16 cellular contexts compared by ENCODE assay signal in the genomic region with DNA sequence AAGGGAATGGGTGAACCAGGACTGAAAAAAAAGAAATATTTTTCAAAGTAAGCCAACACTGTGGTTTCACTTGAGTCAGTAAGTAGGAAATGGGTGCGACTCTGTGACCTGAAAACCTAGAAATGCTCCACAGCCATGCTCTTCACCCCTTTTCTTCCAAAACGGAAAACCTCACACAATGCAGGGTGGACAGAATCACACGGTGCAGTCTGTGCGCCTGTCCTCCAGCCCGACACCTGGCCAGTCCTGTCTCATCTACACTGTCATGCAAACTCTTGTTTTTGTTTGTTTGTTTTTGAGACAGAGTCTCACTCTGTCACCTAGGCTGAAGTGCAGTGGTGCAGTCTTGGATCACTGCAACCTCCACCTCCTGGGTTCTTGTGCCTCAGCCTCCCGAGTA. TPM values are rescaled to one million over a fixed set of nuclear protein-coding genes. Genes with fewer than 3 reads are reported as not detected.
DNase-seq lines count a peak whose midpoint lies in the region; ATAC-seq and TF ChIP-seq lines count a peak whose summit lies in the region.
"Had no signal": no experiment of that assay in that cellular context is flagged by ENCODE, and none has a peak within 500 bp of the region (broad histone marks: within the 10 kb centered on the region; RNA-seq: fewer than 3 reads in every experiment).

No MANE protein-coding gene starts in this region.

- H3K36me3 ChIP-seq in body of pancreas (replicated peaks in 1 of 2; ENCODE audit: insufficient read depth in 1 of 2, low read depth in 2 of 2): no peaks in the 10 kb centered on the region
- H3K36me3 ChIP-seq in endodermal cell (ENCODE audit: control insufficient read depth, insufficient read depth, low read length): no peaks in the 10 kb centered on the region
- H3K36me3 ChIP-seq: HAP-1 had no signal

- WGBS in body of pancreas, 2 donors: 90 to 96% methylated on average over 6 of the region's 6 CpGs
- 82 to 93% methylated on average over 5 to 6 of the region's 6 CpGs for WGBS in endodermal cell (ENCODE audit: insufficient coverage in 1 of 2, insufficient read length in 1 of 2), 2 experiments

- intact Hi-C loops in body of pancreas (cut with DNase I): no loop called here

- H3K4me3 Mint-ChIP-seq in endodermal cell: no peak overlapping the region
- H3K4me3 Mint-ChIP-seq in stimulated activated effector memory CD8-positive, alpha-beta T cell treated with anti-CD3 and anti-CD28 coated beads, Interleukin-12 subunit alpha, Interleukin-12 subunit beta, amount 100 ng/mL, for 72 hours: no peak overlapping the region
- H3K4me3 Mint-ChIP-seq: CD4-positive, alpha-beta T cell had no signal

- peaks cover 54% of the 10 kb centered on the region for H3K4me1 ChIP-seq in body of pancreas
- H3K4me1 ChIP-seq in endodermal cell (ENCODE audit: control insufficient read depth, insufficient read depth, low read length): no peaks in the 10 kb centered on the region
- H3K4me1 ChIP-seq: Caco-2, HAP-1 had no signal

- TF ChIP-seq POLR2A in body of pancreas (IDR thresholded peaks at IDR 0.05): no peak

- no peak overlapping the region for H3K4me3 ChIP-seq in body of pancreas
- no peak overlapping the region for H3K4me3 ChIP-seq in endodermal cell (ENCODE audit: low read length)
- H3K4me3 ChIP-seq: GM23248, HAP-1 had no signal

- H3K9me3 ChIP-seq in body of pancreas (no peaks in the 10 kb centered on the region), endodermal cell (ENCODE audit: control insufficient read depth, low read length) (no peaks in the 10 kb centered on the region)
- H3K9me3 ChIP-seq: Caco-2, HAP-1 had no signal

- H3K36me3 Mint-ChIP-seq in endodermal cell (ENCODE audit: low read depth): peaks cover 8% of the 10 kb centered on the region
- no peaks in the 10 kb centered on the region for H3K36me3 Mint-ChIP-seq in stimulated activated effector memory CD8-positive, alpha-beta T cell treated with anti-CD3 and anti-CD28 coated beads, Interleukin-12 subunit alpha, Interleukin-12 subunit beta, amount 100 ng/mL, for 72 hours

- ATAC-seq in body of pancreas (no peak), GM18498 (IDR thresholded peaks at IDR 0.05; ENCODE audit: unreplicated experiment) (no peak)
- ATAC-seq in stimulated activated effector memory CD8-positive, alpha-beta T cell treated with anti-CD3 and anti-CD28 coated beads, Interleukin-12 subunit alpha, Interleukin-12 subunit beta, amount 100 ng/mL, for 72 hours: no peak

- H3K27ac Mint-ChIP-seq in endodermal cell: no peak overlapping the region
- H3K27ac Mint-ChIP-seq in stimulated activated effector memory CD8-positive, alpha-beta T cell treated with anti-CD3 and anti-CD28 coated beads, Interleukin-12 subunit alpha, Interleukin-12 subunit beta, amount 100 ng/mL, for 72 hours: peak overlapping the region; percentile 15
- H3K27ac Mint-ChIP-seq: CD4-positive, alpha-beta T cell had no signal

- H3K27me3 ChIP-seq in body of pancreas: no peaks in the 10 kb centered on the region
- H3K27me3 ChIP-seq in endodermal cell (ENCODE audit: control insufficient read depth, insufficient read depth, low read length, poor library complexity, severe bottlenecking): no peaks in the 10 kb centered on the region

- H3K9ac ChIP-seq in endodermal cell (ENCODE audit: extremely low read depth, low read length, poor library complexity, severe bottlenecking): no peak overlapping the region
- H3K9ac ChIP-seq: GM23248 had no signal

- peak overlapping the region; percentile 17 to 83 (median 76) for H3K27ac ChIP-seq in body of pancreas
- H3K27ac ChIP-seq in endodermal cell (ENCODE audit: low read depth, low read length): no peak overlapping the region
- H3K27ac ChIP-seq: C4-2B, GM23248, HL-60 had no signal

- H3K4me1 Mint-ChIP-seq in endodermal cell: peaks cover 15% of the 10 kb centered on the region
- peaks cover 22% of the 10 kb centered on the region for H3K4me1 Mint-ChIP-seq in stimulated activated effector memory CD8-positive, alpha-beta T cell treated with anti-CD3 and anti-CD28 coated beads, Interleukin-12 subunit alpha, Interleukin-12 subunit beta, amount 100 ng/mL, for 72 hours

- TF ChIP-seq CTCF in body of pancreas (IDR thresholded peaks at IDR 0.05) (no peak), endodermal cell (conservative IDR thresholded peaks at IDR 0.05) (no peak)

- DNase-seq in body of pancreas: no peak
- peak; percentile 2 for DNase-seq in endodermal cell
- no peak for DNase-seq in stimulated activated effector memory CD8-positive, alpha-beta T cell treated with anti-CD3 and anti-CD28 coated beads, Interleukin-12 subunit alpha, Interleukin-12 subunit beta, amount 100 ng/mL, for 72 hours (ENCODE audit: low spot score in 2 of 2)
- DNase-seq in RPMI8226: no peak
- DNase-seq in GDM1 (lab: John Stamatoyannopoulos, UW): no peak
- DNase-seq in NK-92 (lab: John Stamatoyannopoulos, UW; ENCODE audit: unreplicated experiment): no peak
- DNase-seq: AML-193; Caco-2; CD4-positive, alpha-beta T cell; DMS79; GF-D8; GM23248 had no signal

- H3K27me3 Mint-ChIP-seq in endodermal cell (ENCODE audit: insufficient read depth): no peaks in the 10 kb centered on the region
- H3K27me3 Mint-ChIP-seq: CD4-positive, alpha-beta T cell had no signal

- H3K9me3 Mint-ChIP-seq in endodermal cell: no peaks in the 10 kb centered on the region
- no peaks in the 10 kb centered on the region for H3K9me3 Mint-ChIP-seq in stimulated activated effector memory CD8-positive, alpha-beta T cell treated with anti-CD3 and anti-CD28 coated beads, Interleukin-12 subunit alpha, Interleukin-12 subunit beta, amount 100 ng/mL, for 72 hours

RNA-seq across cellular contexts. Expression of a gene that starts 53.3 kb away (rescaled TPM):
- total RNA-seq in body of pancreas (1 to 10 TPM; 4.9 to 5.6 TPM), endodermal cell (1 to 10 TPM; 2.5 to 6.1 TPM)
- polyA plus RNA-seq in endodermal cell (2013, experiment 1 of 2): 1.2 TPM
- 1.0 TPM for polyA plus RNA-seq in endodermal cell (2013, experiment 2 of 2)
- total RNA-seq: CD4-positive, alpha-beta T cell; GM23248 had no signal
- polyA plus RNA-seq: GM23248 had no signal
